ENCODE assay signal across 10 cellular contexts in genomic region chr7:95604811-95605210, GRCh38. TPM values are rescaled to one million over a fixed set of nuclear protein-coding genes. Genes with fewer than 3 reads are reported as not detected.
"Had no signal": no experiment of that assay in that cellular context is flagged by ENCODE, and none has a peak within 500 bp of the region (broad histone marks: within the 10 kb centered on the region; RNA-seq: fewer than 3 reads in every experiment).

No MANE protein-coding gene starts in this region.

RNA-seq across cellular contexts. Expression of gene PDK4, which starts 8.5 kb away (rescaled TPM):
- total RNA-seq: activated CD4-positive, alpha-beta memory T cell treated with anti-CD3 and anti-CD28 coated beads for 36 hours; activated CD4-positive, alpha-beta T cell treated with anti-CD3 and anti-CD28 coated beads, Interleukin-2, amount 10 ng/mL, durations not matched to agents 24 days and 14 days; activated CD8-positive, alpha-beta memory T cell treated with anti-CD3 and anti-CD28 coated beads for 36 hours; activated CD8-positive, alpha-beta T cell treated with anti-CD3 and anti-CD28 coated beads for 36 hours; activated naive CD4-positive, alpha-beta T cell treated with anti-CD3 and anti-CD28 coated beads for 36 hours; activated naive CD4-positive, alpha-beta T cell treated with anti-CD3 and anti-CD28 coated beads, Interleukin-2, amount 50 U/mL, for 72 hours; activated naive CD8-positive, alpha-beta T cell treated with anti-CD3 and anti-CD28 coated beads for 36 hours; activated T-cell treated with anti-CD3 and anti-CD28 coated beads, Interleukin-2, amount 50 U/mL, for 72 hours; activated T-helper 1 cell treated with anti-CD3 and anti-CD28 coated beads, Interleukin-12 subunit alpha, Interleukin-12 subunit beta, Interleukin-2, Interleukin-4 antibody, amounts not matched to agents 30 ng/mL and 10 ng/mL and 1 ng/mL, durations not matched to agents 14 hours and 24 hours and 36 hours; activated T-helper 17 cell treated with anti-CD3 and anti-CD28 coated beads, Interleukin-2, amount 50 U/mL, for 72 hours had no signal
